Comparison of ENCODE assay signal across 33 cellular contexts in the genomic region with DNA sequence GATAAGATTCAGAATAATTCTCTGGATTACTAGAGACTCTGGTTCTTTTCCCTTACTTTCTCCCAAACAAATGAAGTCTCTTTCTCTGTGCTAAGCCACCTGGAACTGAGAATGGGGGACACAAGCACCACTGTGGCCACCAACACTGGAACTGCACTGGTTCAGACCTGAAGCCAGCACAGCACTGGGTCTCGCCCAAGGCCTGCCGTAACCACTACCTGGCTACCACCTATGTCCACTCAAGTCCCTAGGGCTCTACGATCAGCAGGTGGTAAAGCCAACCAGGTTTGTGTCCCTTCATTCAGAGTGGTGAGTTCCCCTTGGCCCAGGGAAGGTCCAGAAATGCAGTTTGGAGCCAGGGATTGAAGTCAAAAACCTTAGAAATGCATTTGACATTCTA.
"Had no signal": no experiment of that assay in that cellular context is flagged by ENCODE, and none has a peak within 500 bp of the region (broad histone marks: within the 10 kb centered on the region; RNA-seq: fewer than 3 reads in every experiment).

No MANE protein-coding gene starts in this region.

- H3K9ac ChIP-seq: KMS-11 had no signal

- H3K36me3 ChIP-seq: MG63 had no signal

- H3K27me3 ChIP-seq: MG63 had no signal

- H3K4me3 ChIP-seq: MG63 had no signal

- H3K4me2 ChIP-seq: KMS-11 had no signal

- DNase-seq: Karpas-422, Kasumi-1, KG1, MG63, MM.1S, NCI-H1048, NCI-H1092, NCI-H1092 treated with DMSO at 0.1 percent for 48 hours, NCI-H1105, NCI-H1105 treated with DMSO at 0.1 percent for 48 hours, NCI-H1417, NCI-H1417 treated with DMSO at 0.1 percent for 48 hours, NCI-H1436, NCI-H1436 treated with DMSO at 0.1 percent for 48 hours, NCI-H146, NCI-H1694, NCI-H1694 treated with DMSO at 0.1 percent for 48 hours, NCI-H187, NCI-H187 treated with DMSO at 0.1 percent for 48 hours, NCI-H1930, NCI-H2029, NCI-H2029 treated with DMSO at 0.1 percent for 48 hours, NCI-H2081, NCI-H2081 treated with DMSO at 0.1 percent for 48 hours, NCI-H2107, NCI-H2171, NCI-H2171 treated with DMSO at 0.1 percent for 48 hours, NCI-H2227 treated with DMSO at 0.1 percent for 48 hours, NCI-H226, NCI-H345, NCI-H446, NCI-H446 treated with DMSO at 0.1 percent for 48 hours had no signal

- H3K27ac ChIP-seq: KMS-11 had no signal

- H3K9me3 ChIP-seq: MG63 had no signal
